Comparison of ENCODE assay signal across 8 cellular contexts in genomic region chr17:4789701-4789950, GRCh38. TPM values are rescaled to one million over a fixed set of nuclear protein-coding genes. Genes with fewer than 3 reads are reported as not detected.
A peak's percentile ranks its signal among the peaks of the same experiment; 100 is the strongest.
DNase-seq lines count a peak whose midpoint lies in the region; ATAC-seq and TF ChIP-seq lines count a peak whose summit lies in the region.

No MANE protein-coding gene starts in this region.

- peak overlapping the region; percentile 63 for H3K27ac ChIP-seq in subcutaneous abdominal adipose tissue (ENCODE audit: low read depth, low read length)

- peaks cover 15% of the 10 kb centered on the region for H3K27me3 ChIP-seq in iPS-15b (ENCODE audit: control insufficient read depth, insufficient read depth, low read length)
- H3K27me3 ChIP-seq in subcutaneous abdominal adipose tissue (ENCODE audit: control insufficient read depth in 5 of 5, insufficient read depth in 4 of 5, low read length in 5 of 5), result peaks cover 5 to 13% (median 10%) of the 10 kb centered on the region in 5 donors

- H3K36me3 Mint-ChIP-seq in T-helper 1 cell treated with Interleukin-12 subunit alpha and Interleukin-12 subunit beta and Interleukin-4 antibody, amounts not matched to agents 30 μg/mL and 1 μg/mL, for 36 hours (ENCODE audit: low read depth), result peaks cover 2% of the 10 kb centered on the region
- no peaks in the 10 kb centered on the region for H3K36me3 Mint-ChIP-seq in WTC11

- peak overlapping the region; percentile 68 for H3K27ac Mint-ChIP-seq in T-helper 1 cell treated with Interleukin-12 subunit alpha and Interleukin-12 subunit beta and Interleukin-4 antibody, amounts not matched to agents 30 μg/mL and 1 μg/mL, for 36 hours
- H3K27ac Mint-ChIP-seq in WTC11, result no peak overlapping the region

- H3K36me3 ChIP-seq in iPS-15b (ENCODE audit: control insufficient read depth, insufficient read depth, low read length) (no peaks in the 10 kb centered on the region), subcutaneous abdominal adipose tissue (ENCODE audit: control insufficient read depth in 5 of 5, insufficient read depth in 5 of 5, low read length in 5 of 5) (no peaks in the 10 kb centered on the region)

- CTCF ChIA-PET in WTC11 (lab: Charles Lee), result interaction anchor here (0.6 to 3.2 kb wide), 21 partner anchors 10 to 151 kb away, joined by 3 to 27 read pairs (median 6); partner anchors contain the start of genes ARRB2, C17orf107, MED11 and PLD2

- no peaks in the 10 kb centered on the region for H3K9me3 ChIP-seq in iPS-15b (ENCODE audit: control insufficient read depth, insufficient read depth, low read length)
- no peaks in the 10 kb centered on the region for H3K9me3 ChIP-seq in subcutaneous abdominal adipose tissue (ENCODE audit: control insufficient read depth in 5 of 5, low read length in 5 of 5)

- peaks cover 19% of the 10 kb centered on the region for H3K4me1 Mint-ChIP-seq in T-helper 1 cell treated with Interleukin-12 subunit alpha and Interleukin-12 subunit beta and Interleukin-4 antibody, amounts not matched to agents 30 μg/mL and 1 μg/mL, for 36 hours (ENCODE audit: low read depth)
- H3K4me1 Mint-ChIP-seq in WTC11, result peaks cover 33% of the 10 kb centered on the region

- peaks cover 8% of the 10 kb centered on the region for H3K4me1 ChIP-seq in iPS-15b (ENCODE audit: control insufficient read depth, insufficient read depth, low read length)
- peaks cover 7 to 55% (median 48%) of the 10 kb centered on the region in 5 donors for H3K4me1 ChIP-seq in subcutaneous abdominal adipose tissue (ENCODE audit: control insufficient read depth in 5 of 5, insufficient read depth in 5 of 5, low read length in 5 of 5)

- peak overlapping the region; percentile 77 for H3K4me3 Mint-ChIP-seq in T-helper 1 cell treated with Interleukin-12 subunit alpha and Interleukin-12 subunit beta and Interleukin-4 antibody, amounts not matched to agents 30 μg/mL and 1 μg/mL, for 36 hours
- peak overlapping the region; percentile 80 for H3K4me3 Mint-ChIP-seq in WTC11

- H3K9ac ChIP-seq in iPS-15b (ENCODE audit: low read depth, low read length) (peak overlapping the region; percentile 70), subcutaneous abdominal adipose tissue (ENCODE audit: low read length in 5 of 5) (peak overlapping the region in 4 of 5 donors; percentile 78 to 83 (median 81))

- peaks cover 41% of the 10 kb centered on the region for H3K27me3 Mint-ChIP-seq in T-helper 1 cell treated with Interleukin-12 subunit alpha and Interleukin-12 subunit beta and Interleukin-4 antibody, amounts not matched to agents 30 μg/mL and 1 μg/mL, for 36 hours (ENCODE audit: low read depth)
- H3K27me3 Mint-ChIP-seq in WTC11 (ENCODE audit: low read depth), result peaks cover 55% of the 10 kb centered on the region

- POLR2A ChIA-PET in WTC11 (lab: Charles Lee), result interaction anchor here (1.9 kb wide), 1 partner anchor 17 kb away, joined by 12 read pairs; the partner anchor contains the start of gene PLD2

- TF ChIP-seq CTCF in WTC11 (IDR thresholded peaks at IDR 0.05), result no peak

- peak; percentile 28; the same call in 1 of the 2 replicates for ATAC-seq in WTC11
- no peak for ATAC-seq in HG03342 (IDR thresholded peaks at IDR 0.05; ENCODE audit: unreplicated experiment)

- H3K9me3 Mint-ChIP-seq in T-helper 1 cell treated with Interleukin-12 subunit alpha and Interleukin-12 subunit beta and Interleukin-4 antibody, amounts not matched to agents 30 μg/mL and 1 μg/mL, for 36 hours, result no peaks in the 10 kb centered on the region
- no peaks in the 10 kb centered on the region for H3K9me3 Mint-ChIP-seq in WTC11

- H3K4me3 ChIP-seq in iPS-15b (ENCODE audit: low read depth, low read length) (peak overlapping the region; percentile 82), subcutaneous abdominal adipose tissue (ENCODE audit: low read depth in 1 of 5, low read length in 5 of 5) (peak overlapping the region in 4 of 5 donors; percentile 57 to 78 (median 76))

- no peak for DNase-seq in T-helper 1 cell
- no peak for DNase-seq in WTC11 (ENCODE audit: low spot score)
- DNase-seq in HCEC 1CT, result no peak
- DNase-seq in stimulated activated CD4-positive, alpha-beta T cell treated with anti-CD3 and anti-CD28 coated beads, Interleukin-12 subunit alpha, Interleukin-12 subunit beta, amount 100 ng/mL, for 4 hours, result no peak

TF ChIP-seq in WTC11, 78 proteins besides CTCF, POLR2A, EP300 and RAD21:
- no peak for TF ChIP-seq E2F4 (CRISPR knock-in tag; IDR thresholded peaks at IDR 0.05; ENCODE audit: borderline replicate concordance, low read depth)
- no peak for TF ChIP-seq MLX (CRISPR knock-in tag; IDR thresholded peaks at IDR 0.05)
- TF ChIP-seq MAX (CRISPR knock-in tag; IDR thresholded peaks at IDR 0.05), result 0 out of 2 replicates have a peak, but pooled peaks have one; percentile 43
- no peak for TF ChIP-seq MYBL2 (CRISPR knock-in tag; IDR thresholded peaks at IDR 0.05)
TF ChIP-seq in WTC11: peak in this region for 1.

RNA-seq across cellular contexts. Expression of gene GLTPD2, which starts 0.9 kb away (rescaled TPM):
- total RNA-seq in WTC11 (2021), result 0.41 to 0.44 TPM in 2 of 3 replicates, not detected in the other

RNA-seq across cellular contexts. Expression of gene VMO1, which starts 3.5 kb away (rescaled TPM):
- total RNA-seq in WTC11 (2021), result 1.2 to 2.1 TPM (median 1.7 TPM) in 3 replicates

RNA-seq across cellular contexts. Expression of gene PSMB6, which starts 6.3 kb away (rescaled TPM):
- 294 to 305 TPM (median 296 TPM) in 3 replicates for total RNA-seq in WTC11 (2021)

RNA-seq across cellular contexts. Expression of gene PLD2, which starts 17.3 kb away (rescaled TPM):
- 51.3 to 64.9 TPM (median 52.1 TPM) in 3 replicates for total RNA-seq in WTC11 (2021)
